Comparison of ENCODE assay signal across 8 cellular contexts in the genomic region with DNA sequence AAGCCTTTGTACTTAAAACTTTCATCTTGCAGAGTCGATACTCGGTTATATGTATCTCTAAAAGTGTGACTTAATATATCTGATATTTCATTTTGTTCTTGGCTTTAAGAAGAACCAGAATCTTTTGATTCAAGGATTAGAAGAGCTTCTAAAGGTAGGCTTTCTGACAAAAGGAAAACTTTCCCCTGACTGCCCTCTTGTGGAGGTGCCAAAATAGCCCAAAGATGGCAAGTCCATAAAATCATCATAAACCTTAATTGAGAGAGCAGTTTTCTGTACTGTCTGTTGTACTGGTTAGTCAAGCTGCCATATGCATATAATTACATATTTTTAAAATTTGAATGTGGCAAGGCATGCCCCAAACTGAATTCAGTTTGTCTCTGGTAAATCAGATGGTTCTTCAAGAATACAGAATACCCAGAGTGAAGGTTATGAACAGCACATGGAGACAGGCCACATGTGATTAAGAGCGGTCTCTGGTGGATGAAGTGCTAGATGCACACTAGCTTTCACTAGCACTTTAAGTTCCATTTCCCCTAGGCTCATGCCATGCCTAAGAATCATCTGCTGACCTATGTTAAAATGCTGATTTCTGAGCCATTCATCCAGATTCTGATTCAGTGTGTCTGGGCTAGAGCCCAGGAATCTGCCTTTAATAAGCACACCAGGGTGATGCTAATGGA. TPM values are rescaled to one million over a fixed set of nuclear protein-coding genes. Genes with fewer than 3 reads are reported as not detected.
A peak's percentile ranks its signal among the peaks of the same experiment; 100 is the strongest.
DNase-seq lines count a peak whose midpoint lies in the region; ATAC-seq and TF ChIP-seq lines count a peak whose summit lies in the region.

No MANE protein-coding gene starts in this region.

- no CpG with 5 or more reads among the region's 3 CpGs for WGBS in iPS DF 6.9 (ENCODE audit: insufficient coverage, insufficient read length)

- H3K4me2 ChIP-seq in OCI-LY3 (ENCODE audit: low read length): no peak overlapping the region

- H3K4me1 ChIP-seq in OCI-LY3 (ENCODE audit: low read length) (no peaks in the 10 kb centered on the region), iPS DF 6.9 (ENCODE audit: control insufficient read depth, insufficient read depth, low read length) (no peaks in the 10 kb centered on the region), vagina (no peaks in the 10 kb centered on the region)

- H3K9ac ChIP-seq in OCI-LY3 (ENCODE audit: low read length): no peak overlapping the region

- H3K27me3 ChIP-seq in OCI-LY3 (ENCODE audit: low read depth, low read length) (no peaks in the 10 kb centered on the region), iPS DF 6.9 (ENCODE audit: control insufficient read depth, insufficient read depth, low read length) (no peaks in the 10 kb centered on the region), vagina (no peaks in the 10 kb centered on the region)

- intact Hi-C loops in vagina (cut with DNase I): no loop called here

- no peaks in the 10 kb centered on the region for H3K9me3 ChIP-seq in OCI-LY3 (ENCODE audit: insufficient read depth, low read length)
- H3K9me3 ChIP-seq in iPS DF 6.9 (ENCODE audit: control insufficient read depth, insufficient read depth, low read length): no peaks in the 10 kb centered on the region
- H3K9me3 ChIP-seq in vagina: no peaks in the 10 kb centered on the region

- H3K4me3 ChIP-seq in OCI-LY3 (ENCODE audit: low read length): no peak overlapping the region
- H3K4me3 ChIP-seq in iPS DF 6.9 (ENCODE audit: low read length): no peak overlapping the region
- no peak overlapping the region for H3K4me3 ChIP-seq in vagina

- TF ChIP-seq CTCF in OCI-LY3 (IDR thresholded peaks at IDR 0.05; ENCODE audit: low read depth, low read length): peak; percentile 42
- no peak for TF ChIP-seq CTCF in vagina (IDR thresholded peaks at IDR 0.05)

- H3K36me3 ChIP-seq in OCI-LY3 (replicated peaks; ENCODE audit: low read depth, low read length): no peaks in the 10 kb centered on the region
- no peaks in the 10 kb centered on the region for H3K36me3 ChIP-seq in iPS DF 6.9 (ENCODE audit: control insufficient read depth, insufficient read depth, low read length)
- no peaks in the 10 kb centered on the region for H3K36me3 ChIP-seq in vagina

- DNase-seq in DMS53 treated with DMSO at 0.1 percent for 48 hours (lab: John Stamatoyannopoulos, UW; ENCODE audit: unreplicated experiment) (peak; percentile 93), Kasumi-1 (lab: John Stamatoyannopoulos, UW) (peak; percentile 14 to 28), iPS DF 6.9 (ENCODE audit: low read depth, low spot score) (peak; percentile 22), UCSD-AML1 (lab: John Stamatoyannopoulos, UW; ENCODE audit: unreplicated experiment) (no peak), vagina (ENCODE audit: extremely low spot score in 2 of 2) (no peak)

- no peak for TF ChIP-seq POLR2A in vagina (IDR thresholded peaks at IDR 0.05)

- no peaks in the 10 kb centered on the region for H4K20me1 ChIP-seq in OCI-LY3 (ENCODE audit: insufficient read depth, low read length)

- no peak overlapping the region for H2AFZ ChIP-seq in OCI-LY3 (ENCODE audit: low read depth, low read length)

- ATAC-seq in HG02970 (IDR thresholded peaks at IDR 0.05; ENCODE audit: low FRiP score, unreplicated experiment) (no peak), GM18870 (IDR thresholded peaks at IDR 0.05; ENCODE audit: unreplicated experiment) (no peak)

- no peaks in the 10 kb centered on the region for H3K79me2 ChIP-seq in OCI-LY3 (ENCODE audit: low read length)

- H3K27ac ChIP-seq in OCI-LY3 (ENCODE audit: low read length) (no peak overlapping the region), iPS DF 6.9 (ENCODE audit: low read length) (no peak overlapping the region), vagina (no peak overlapping the region)

RNA-seq across cellular contexts. Expression of a gene that starts 27.7 kb away (rescaled TPM):
- 2.2 TPM for total RNA-seq in vagina

RNA-seq across cellular contexts. Expression of a gene that starts 57.3 kb away (rescaled TPM):
- not detected for total RNA-seq in vagina

Comparison
In these comparisons a context has a peak if more than half of its experiments do, and no peak if none do; other contexts are left out.
1. DNase-seq: peak in DMS53 treated with DMSO at 0.1 percent for 48 hours (single experiment), Kasumi-1 (2 of 2) and iPS DF 6.9 (single experiment); none in UCSD-AML1 (single experiment) and vagina (0 of 2).